Comparison of ENCODE assay signal across 25 cellular contexts in the genomic region with DNA sequence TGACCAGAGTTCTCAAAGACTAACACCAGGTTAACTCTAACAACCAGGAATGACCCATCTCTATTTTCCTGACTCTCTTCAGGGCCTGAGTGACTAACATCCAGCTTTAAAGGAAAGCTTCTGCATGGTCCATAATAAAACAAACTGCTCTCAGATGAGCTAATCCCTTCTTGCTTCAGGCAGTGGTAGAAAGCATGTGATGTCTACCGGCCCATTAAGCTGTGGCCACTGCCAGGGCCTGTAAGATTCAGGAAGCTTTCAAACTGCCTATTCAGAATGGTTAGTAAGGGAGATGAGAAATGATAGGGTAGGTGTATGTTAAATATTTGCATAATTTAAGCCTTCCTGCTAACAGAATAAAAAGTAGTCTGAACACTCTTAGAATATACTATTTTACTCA.
A peak's percentile ranks its signal among the peaks of the same experiment; 100 is the strongest.
DNase-seq lines count a peak whose midpoint lies in the region; ATAC-seq and TF ChIP-seq lines count a peak whose summit lies in the region.
"Had no signal": no experiment of that assay in that cellular context is flagged by ENCODE, and none has a peak within 500 bp of the region (broad histone marks: within the 10 kb centered on the region; RNA-seq: fewer than 3 reads in every experiment).

No MANE protein-coding gene starts in this region.

- H3K27ac Mint-ChIP-seq in WTC11 = no peak overlapping the region
- H3K27ac Mint-ChIP-seq: activated T-cell treated with anti-CD3 and anti-CD28 coated beads, Interleukin-2, amount 50 U/mL, for 72 hours; brain had no signal

- CTCF ChIA-PET in WTC11 (lab: Charles Lee) = no interaction called here

- no peaks in the 10 kb centered on the region for H3K36me3 Mint-ChIP-seq in WTC11
- H3K36me3 Mint-ChIP-seq: brain had no signal

- H3K4me3 Mint-ChIP-seq in WTC11 = no peak overlapping the region
- H3K4me3 Mint-ChIP-seq: activated T-cell treated with anti-CD3 and anti-CD28 coated beads, Interleukin-2, amount 50 U/mL, for 72 hours; brain had no signal

- H3K27me3 Mint-ChIP-seq in WTC11 (ENCODE audit: low read depth) = no peaks in the 10 kb centered on the region
- H3K27me3 Mint-ChIP-seq: brain had no signal

- ATAC-seq in WTC11 (no peak), GM19455 (IDR thresholded peaks at IDR 0.05; ENCODE audit: unreplicated experiment) (no peak)
- ATAC-seq: activated T-cell treated with anti-CD3 and anti-CD28 coated beads, Interleukin-2, amount 50 U/mL, for 72 hours; GM12878; left lobe of liver; Right ventricle myocardium inferior had no signal

- H3K4me1 Mint-ChIP-seq in WTC11 = no peaks in the 10 kb centered on the region

- POLR2A ChIA-PET in WTC11 (lab: Charles Lee) = no interaction called here

- DNase-seq in Daoy (ENCODE audit: low read depth) (peak; percentile 2), MV-4-11 (lab: John Stamatoyannopoulos, UW) (peak; percentile 55), amniotic epithelial cell (ENCODE audit: low read depth) (peak; percentile 72), kidney tubule cell (ENCODE audit: low spot score) (peak; percentile 48), germinal center (ENCODE audit: low spot score) (no peak), WTC11 (ENCODE audit: low spot score) (no peak)
- DNase-seq in activated CD4-positive, alpha-beta T cell treated with anti-CD3 and anti-CD28 coated beads for 4 hours = no peak
- DNase-seq: activated CD4-positive, alpha-beta T cell treated with anti-CD3 and anti-CD28 coated beads, Interleukin-2, amount 50 U/mL, for 4 hours; activated CD4-positive, CD25-positive, alpha-beta regulatory T cell; activated naive CD4-positive, alpha-beta T cell treated with Interleukin-2 at 50 U/mL for 16 hours; activated T-cell treated with anti-CD3 and anti-CD28 coated beads, Interleukin-2, amount 50 U/mL, for 72 hours; Caco-2; DMS79 treated with DMSO at 0.1 percent for 48 hours; foreskin fibroblast; NCI-H1436; NCI-H446; NCI-H82; nucleus accumbens; stimulated activated naive CD4-positive, alpha-beta T cell; testis had no signal

- H3K9me3 Mint-ChIP-seq in WTC11 = no peaks in the 10 kb centered on the region
- H3K9me3 Mint-ChIP-seq: activated T-cell treated with anti-CD3 and anti-CD28 coated beads, Interleukin-2, amount 50 U/mL, for 72 hours had no signal

- no peak for TF ChIP-seq CTCF in WTC11 (IDR thresholded peaks at IDR 0.05)

TF ChIP-seq in WTC11, 78 proteins besides CTCF, POLR2A, EP300 and RAD21:
- no peak for TF ChIP-seq ZNF671 (CRISPR knock-in tag; IDR thresholded peaks at IDR 0.05)
- TF ChIP-seq MYBL2 (CRISPR knock-in tag; IDR thresholded peaks at IDR 0.05) = no peak
- no peak for TF ChIP-seq HMGXB4 (CRISPR knock-in tag; IDR thresholded peaks at IDR 0.05)
- no peak for TF ChIP-seq PREB (CRISPR knock-in tag; IDR thresholded peaks at IDR 0.05; ENCODE audit: borderline replicate concordance)
- no peak for TF ChIP-seq SMAD3 (CRISPR knock-in tag; IDR thresholded peaks at IDR 0.05; ENCODE audit: borderline replicate concordance)
- no peak for TF ChIP-seq CBFB (CRISPR knock-in tag; IDR thresholded peaks at IDR 0.05; ENCODE audit: low read depth)
- TF ChIP-seq, protein P1, sequence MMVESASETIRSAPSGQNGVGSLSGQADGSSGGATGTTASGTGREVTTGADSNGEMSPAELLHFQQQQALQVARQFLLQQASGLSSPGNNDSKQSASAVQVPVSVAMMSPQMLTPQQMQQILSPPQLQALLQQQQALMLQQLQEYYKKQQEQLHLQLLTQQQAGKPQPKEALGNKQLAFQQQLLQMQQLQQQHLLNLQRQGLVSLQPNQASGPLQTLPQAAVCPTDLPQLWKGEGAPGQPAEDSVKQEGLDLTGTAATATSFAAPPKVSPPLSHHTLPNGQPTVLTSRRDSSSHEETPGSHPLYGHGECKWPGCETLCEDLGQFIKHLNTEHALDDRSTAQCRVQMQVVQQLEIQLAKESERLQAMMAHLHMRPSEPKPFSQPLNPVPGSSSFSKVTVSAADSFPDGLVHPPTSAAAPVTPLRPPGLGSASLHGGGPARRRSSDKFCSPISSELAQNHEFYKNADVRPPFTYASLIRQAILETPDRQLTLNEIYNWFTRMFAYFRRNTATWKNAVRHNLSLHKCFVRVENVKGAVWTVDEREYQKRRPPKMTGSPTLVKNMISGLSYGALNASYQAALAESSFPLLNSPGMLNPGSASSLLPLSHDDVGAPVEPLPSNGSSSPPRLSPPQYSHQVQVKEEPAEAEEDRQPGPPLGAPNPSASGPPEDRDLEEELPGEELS (CRISPR knock-in tag; IDR thresholded peaks at IDR 0.05) = no peak
- no peak for TF ChIP-seq KAT7 (CRISPR knock-in tag; IDR thresholded peaks at IDR 0.05; ENCODE audit: borderline replicate concordance)
- no peak for TF ChIP-seq FOXJ3 (CRISPR knock-in tag; IDR thresholded peaks at IDR 0.05; ENCODE audit: borderline replicate concordance)

Comparison
In these comparisons a context has a peak if more than half of its experiments do, and no peak if none do; other contexts are left out.
1. DNase-seq: peak in Daoy (single experiment), MV-4-11 (single experiment), amniotic epithelial cell (single experiment) and kidney tubule cell (single experiment); none in germinal center (single experiment), activated CD4-positive, alpha-beta T cell treated with anti-CD3 and anti-CD28 coated beads for 4 hours (0 of 2) and WTC11 (single experiment).